Comparison of ENCODE assay signal across 8 cellular contexts in genomic region chr22:20523118-20523983, GRCh38. TPM values are rescaled to one million over a fixed set of nuclear protein-coding genes. Genes with fewer than 3 reads are reported as not detected.
DNase-seq lines count a peak whose midpoint lies in the region; ATAC-seq, FAIRE-seq and TF ChIP-seq lines count a peak whose summit lies in the region.

No MANE protein-coding gene starts in this region.

- peak overlapping the region; percentile 74 for H3K27ac ChIP-seq in fibroblast of lung (ENCODE audit: insufficient read depth, low read length)
- H3K27ac ChIP-seq in skin epidermis: peak overlapping the region in 17 of 21 experiments; percentile 2 to 70 (median 40)

- TF ChIP-seq CTCF in HFFc6 (IDR thresholded peaks at IDR 0.05): no peak
- TF ChIP-seq CTCF in fibroblast of lung (conservative IDR thresholded peaks at IDR 0.05 in 1 of 2, IDR thresholded peaks at IDR 0.05 in 1 of 2; ENCODE audit: low read depth in 1 of 2, low read length in 2 of 2): no peak

- H3K4me3 ChIP-seq in fibroblast of lung (replicated peaks in 1 of 4; ENCODE audit: control extremely low read depth in 1 of 4, insufficient read depth in 1 of 4, low read depth in 3 of 4, low read length in 4 of 4) (no peak overlapping the region), skin epidermis (no peak overlapping the region)

- no peak for ATAC-seq in HG02970 (IDR thresholded peaks at IDR 0.05; ENCODE audit: low FRiP score, unreplicated experiment)

- no peaks in the 10 kb centered on the region for H4K20me1 ChIP-seq in fibroblast of lung (ENCODE audit: control insufficient read depth, extremely low read depth, insufficient read depth, low read length)

- peak overlapping the region; percentile 85 for H3K27ac Mint-ChIP-seq in HFFc6
- H3K27ac Mint-ChIP-seq in T-helper 1 cell treated with Interleukin-12 subunit alpha and Interleukin-12 subunit beta and Interleukin-4 antibody, amounts not matched to agents 30 μg/mL and 1 μg/mL, for 36 hours: peak overlapping the region; percentile 49

- DNase-seq in HFFc6: peak; percentile 69
- peak; percentile 74 to 83 for DNase-seq in fibroblast of lung (ENCODE audit: low read depth in 2 of 2)
- no peak for DNase-seq in H54 (ENCODE audit: insufficient read length, low spot score)
- DNase-seq in NOMO-1 (lab: John Stamatoyannopoulos, UW; ENCODE audit: unreplicated experiment in 2 of 2): no peak
- no peak for DNase-seq in occipital lobe (lab: John Stamatoyannopoulos, UW)

- H3K4me1 Mint-ChIP-seq in HFFc6 (ENCODE audit: low read depth): peaks cover 80% of the 10 kb centered on the region
- peaks cover 41% of the 10 kb centered on the region for H3K4me1 Mint-ChIP-seq in T-helper 1 cell treated with Interleukin-12 subunit alpha and Interleukin-12 subunit beta and Interleukin-4 antibody, amounts not matched to agents 30 μg/mL and 1 μg/mL, for 36 hours (ENCODE audit: low read depth)

- H3K9me3 ChIP-seq in fibroblast of lung (ENCODE audit: control insufficient read depth, insufficient read depth, low read depth, low read length): no peaks in the 10 kb centered on the region

- H3K36me3 Mint-ChIP-seq in HFFc6 (ENCODE audit: low read depth): peaks cover 46% of the 10 kb centered on the region
- peaks cover 38% of the 10 kb centered on the region for H3K36me3 Mint-ChIP-seq in T-helper 1 cell treated with Interleukin-12 subunit alpha and Interleukin-12 subunit beta and Interleukin-4 antibody, amounts not matched to agents 30 μg/mL and 1 μg/mL, for 36 hours (ENCODE audit: low read depth)

- H3K27me3 Mint-ChIP-seq in HFFc6 (ENCODE audit: insufficient read depth): peaks cover 1% of the 10 kb centered on the region; the same call in 1 of the 2 replicates
- H3K27me3 Mint-ChIP-seq in T-helper 1 cell treated with Interleukin-12 subunit alpha and Interleukin-12 subunit beta and Interleukin-4 antibody, amounts not matched to agents 30 μg/mL and 1 μg/mL, for 36 hours (ENCODE audit: low read depth): no peaks in the 10 kb centered on the region

- peak overlapping the region; percentile 54 for H3K4me3 Mint-ChIP-seq in HFFc6
- H3K4me3 Mint-ChIP-seq in T-helper 1 cell treated with Interleukin-12 subunit alpha and Interleukin-12 subunit beta and Interleukin-4 antibody, amounts not matched to agents 30 μg/mL and 1 μg/mL, for 36 hours: no peak overlapping the region

- peaks cover 35% of the 10 kb centered on the region for H3K4me1 ChIP-seq in fibroblast of lung (ENCODE audit: control insufficient read depth, extremely low read depth, insufficient read depth, low read length)

- no peak for FAIRE-seq in H54 (lab: Jason Lieb, UNC)

- H3K79me2 ChIP-seq in fibroblast of lung (ENCODE audit: control insufficient read depth, insufficient read depth, low read length): peaks cover 87% of the 10 kb centered on the region

- H3K36me3 ChIP-seq in fibroblast of lung (ENCODE audit: control insufficient read depth, insufficient read depth, low read length): peaks cover 7% of the 10 kb centered on the region

- no peak overlapping the region for H3K9ac ChIP-seq in fibroblast of lung (ENCODE audit: insufficient read depth, low read length)

- H2AFZ ChIP-seq in fibroblast of lung (ENCODE audit: low read length): no peak overlapping the region

- peak overlapping the region; percentile 33 for H3K4me2 ChIP-seq in fibroblast of lung (ENCODE audit: extremely low read depth, insufficient read depth, low read length)

- no peak for TF ChIP-seq POLR2A in H54 (IDR thresholded peaks at IDR 0.05; ENCODE audit: low read depth, low read length)

- H3K9me3 Mint-ChIP-seq in HFFc6: no peaks in the 10 kb centered on the region
- H3K9me3 Mint-ChIP-seq in T-helper 1 cell treated with Interleukin-12 subunit alpha and Interleukin-12 subunit beta and Interleukin-4 antibody, amounts not matched to agents 30 μg/mL and 1 μg/mL, for 36 hours: no peaks in the 10 kb centered on the region

- H3K27me3 ChIP-seq in fibroblast of lung (ENCODE audit: control insufficient read depth, insufficient read depth, low read length): no peaks in the 10 kb centered on the region

RNA-seq across cellular contexts. Expression of gene MED15, which starts 15.9 kb away (rescaled TPM):
- total RNA-seq in HFFc6 (2021; fragmentation: NEBNext Ultra II Directional; extraction: Animal tissue kit (Norgen Biotek cat#: 25700)): 100 to 1,000 TPM; 128 to 148 (median 136) TPM
- total RNA-seq in fibroblast of lung: 15.7 and 28.6 TPM in 2 replicates
- polyA plus RNA-seq in fibroblast of lung: 28.6 and 37.9 TPM in 2 replicates
- polyA plus RNA-seq in fibroblast of lung (2012): 56.0 and 61.8 TPM in 2 replicates
- 108 and 110 TPM in 2 replicates for polyA minus RNA-seq in fibroblast of lung (ENCODE audit: low replicate concordance)
- total RNA-seq in occipital lobe: 11.9 TPM

RNA-seq across cellular contexts. Expression of gene KLHL22, which starts 27.8 kb away (rescaled TPM):
- total RNA-seq in HFFc6 (2021; fragmentation: NEBNext Ultra II Directional; extraction: Animal tissue kit (Norgen Biotek cat#: 25700)): 10 to 100 TPM; 19.2 to 25.5 (median 21.6) TPM
- total RNA-seq in fibroblast of lung (32.4 and 35.3 TPM in 2 replicates), occipital lobe (43.7 TPM)
- polyA plus RNA-seq in fibroblast of lung: 17.4 and 19.2 TPM in 2 replicates
- polyA plus RNA-seq in fibroblast of lung (2012): 14.1 and 18.1 TPM in 2 replicates
- polyA minus RNA-seq in fibroblast of lung (ENCODE audit: low replicate concordance): 24.9 and 35.4 TPM in 2 replicates

Comparison
In these comparisons a context has a peak if more than half of its experiments do, and no peak if none do; other contexts are left out.
1. DNase-seq: peak in HFFc6 (single experiment) and fibroblast of lung (2 of 2); none in H54 (single experiment), NOMO-1 (0 of 2) and occipital lobe (single experiment).